Comparison of ENCODE assay signal across 1 cellular context in the genomic region with DNA sequence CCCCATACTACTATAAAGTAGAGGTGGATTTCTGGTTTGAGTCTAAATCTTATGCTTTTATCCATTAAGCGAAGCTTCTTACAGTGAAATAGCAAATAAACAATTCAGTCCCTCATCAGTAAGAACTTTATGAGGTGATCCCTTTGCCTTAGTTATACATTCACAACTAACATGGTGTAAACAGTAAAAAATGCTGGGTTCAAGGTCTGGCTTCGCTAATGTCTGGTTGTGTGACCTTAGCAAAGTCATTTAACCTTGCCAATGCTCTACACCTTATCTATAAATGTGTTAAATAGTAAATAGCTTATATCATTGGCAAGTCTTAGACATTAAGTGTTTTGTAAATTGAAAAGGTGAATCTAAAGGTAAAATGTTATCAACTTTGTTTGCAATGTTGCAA.
A peak's percentile ranks its signal among the peaks of the same experiment; 100 is the strongest.
TF ChIP-seq lines count a peak whose summit lies in the region.

No MANE protein-coding gene starts in this region.

TF ChIP-seq in HepG2, 621 proteins besides CTCF, POLR2A, EP300 and RAD21 (continued from another document and continues in another):
- TF ChIP-seq, protein P1, sequence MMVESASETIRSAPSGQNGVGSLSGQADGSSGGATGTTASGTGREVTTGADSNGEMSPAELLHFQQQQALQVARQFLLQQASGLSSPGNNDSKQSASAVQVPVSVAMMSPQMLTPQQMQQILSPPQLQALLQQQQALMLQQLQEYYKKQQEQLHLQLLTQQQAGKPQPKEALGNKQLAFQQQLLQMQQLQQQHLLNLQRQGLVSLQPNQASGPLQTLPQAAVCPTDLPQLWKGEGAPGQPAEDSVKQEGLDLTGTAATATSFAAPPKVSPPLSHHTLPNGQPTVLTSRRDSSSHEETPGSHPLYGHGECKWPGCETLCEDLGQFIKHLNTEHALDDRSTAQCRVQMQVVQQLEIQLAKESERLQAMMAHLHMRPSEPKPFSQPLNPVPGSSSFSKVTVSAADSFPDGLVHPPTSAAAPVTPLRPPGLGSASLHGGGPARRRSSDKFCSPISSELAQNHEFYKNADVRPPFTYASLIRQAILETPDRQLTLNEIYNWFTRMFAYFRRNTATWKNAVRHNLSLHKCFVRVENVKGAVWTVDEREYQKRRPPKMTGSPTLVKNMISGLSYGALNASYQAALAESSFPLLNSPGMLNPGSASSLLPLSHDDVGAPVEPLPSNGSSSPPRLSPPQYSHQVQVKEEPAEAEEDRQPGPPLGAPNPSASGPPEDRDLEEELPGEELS (CRISPR knock-in tag; IDR thresholded peaks at IDR 0.05), result peak; percentile 68; the same call in 1 of the 2 replicates
- peak; percentile 55; the same call in 1 of the 2 replicates for TF ChIP-seq MIXL1 (CRISPR knock-in tag; IDR thresholded peaks at IDR 0.05)
- peak; percentile 43 for TF ChIP-seq NCOA2 (CRISPR knock-in tag; IDR thresholded peaks at IDR 0.05)
- no peak for TF ChIP-seq MIER3 (CRISPR knock-in tag; IDR thresholded peaks at IDR 0.05; ENCODE audit: borderline replicate concordance)
- TF ChIP-seq ZNF136 (CRISPR knock-in tag; IDR thresholded peaks at IDR 0.05; ENCODE audit: low read depth), result no peak
- TF ChIP-seq, protein P2, sequence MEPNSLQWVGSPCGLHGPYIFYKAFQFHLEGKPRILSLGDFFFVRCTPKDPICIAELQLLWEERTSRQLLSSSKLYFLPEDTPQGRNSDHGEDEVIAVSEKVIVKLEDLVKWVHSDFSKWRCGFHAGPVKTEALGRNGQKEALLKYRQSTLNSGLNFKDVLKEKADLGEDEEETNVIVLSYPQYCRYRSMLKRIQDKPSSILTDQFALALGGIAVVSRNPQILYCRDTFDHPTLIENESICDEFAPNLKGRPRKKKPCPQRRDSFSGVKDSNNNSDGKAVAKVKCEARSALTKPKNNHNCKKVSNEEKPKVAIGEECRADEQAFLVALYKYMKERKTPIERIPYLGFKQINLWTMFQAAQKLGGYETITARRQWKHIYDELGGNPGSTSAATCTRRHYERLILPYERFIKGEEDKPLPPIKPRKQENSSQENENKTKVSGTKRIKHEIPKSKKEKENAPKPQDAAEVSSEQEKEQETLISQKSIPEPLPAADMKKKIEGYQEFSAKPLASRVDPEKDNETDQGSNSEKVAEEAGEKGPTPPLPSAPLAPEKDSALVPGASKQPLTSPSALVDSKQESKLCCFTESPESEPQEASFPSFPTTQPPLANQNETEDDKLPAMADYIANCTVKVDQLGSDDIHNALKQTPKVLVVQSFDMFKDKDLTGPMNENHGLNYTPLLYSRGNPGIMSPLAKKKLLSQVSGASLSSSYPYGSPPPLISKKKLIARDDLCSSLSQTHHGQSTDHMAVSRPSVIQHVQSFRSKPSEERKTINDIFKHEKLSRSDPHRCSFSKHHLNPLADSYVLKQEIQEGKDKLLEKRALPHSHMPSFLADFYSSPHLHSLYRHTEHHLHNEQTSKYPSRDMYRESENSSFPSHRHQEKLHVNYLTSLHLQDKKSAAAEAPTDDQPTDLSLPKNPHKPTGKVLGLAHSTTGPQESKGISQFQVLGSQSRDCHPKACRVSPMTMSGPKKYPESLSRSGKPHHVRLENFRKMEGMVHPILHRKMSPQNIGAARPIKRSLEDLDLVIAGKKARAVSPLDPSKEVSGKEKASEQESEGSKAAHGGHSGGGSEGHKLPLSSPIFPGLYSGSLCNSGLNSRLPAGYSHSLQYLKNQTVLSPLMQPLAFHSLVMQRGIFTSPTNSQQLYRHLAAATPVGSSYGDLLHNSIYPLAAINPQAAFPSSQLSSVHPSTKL (CRISPR knock-in tag; IDR thresholded peaks at IDR 0.05), result peak; percentile 75
- TF ChIP-seq, protein P3, sequence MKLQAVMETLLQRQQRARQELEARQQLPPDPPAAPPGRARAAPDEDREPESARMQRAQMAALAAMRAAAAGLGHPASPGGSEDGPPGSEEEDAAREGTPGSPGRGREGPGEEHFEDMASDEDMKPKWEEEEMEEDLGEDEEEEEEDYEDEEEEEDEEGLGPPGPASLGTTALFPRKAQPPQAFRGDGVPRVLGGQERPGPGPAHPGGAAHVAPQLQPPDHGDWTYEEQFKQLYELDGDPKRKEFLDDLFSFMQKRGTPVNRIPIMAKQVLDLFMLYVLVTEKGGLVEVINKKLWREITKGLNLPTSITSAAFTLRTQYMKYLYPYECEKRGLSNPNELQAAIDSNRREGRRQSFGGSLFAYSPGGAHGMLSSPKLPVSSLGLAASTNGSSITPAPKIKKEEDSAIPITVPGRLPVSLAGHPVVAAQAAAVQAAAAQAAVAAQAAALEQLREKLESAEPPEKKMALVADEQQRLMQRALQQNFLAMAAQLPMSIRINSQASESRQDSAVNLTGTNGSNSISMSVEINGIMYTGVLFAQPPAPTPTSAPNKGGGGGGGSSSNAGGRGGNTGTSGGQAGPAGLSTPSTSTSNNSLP (IDR thresholded peaks at IDR 0.05; ENCODE audit: low read depth, low read length), result 0 out of 2 replicates have a peak, but pooled peaks have one; percentile 12
- no peak for TF ChIP-seq AGO1 (IDR thresholded peaks at IDR 0.05; ENCODE audit: low read depth, low read length, poor library complexity, severe bottlenecking)
- peak; percentile 36; the same call in 1 of the 2 replicates for TF ChIP-seq HNF4A (CRISPR knock-in tag; IDR thresholded peaks at IDR 0.05)
- TF ChIP-seq, protein P4, sequence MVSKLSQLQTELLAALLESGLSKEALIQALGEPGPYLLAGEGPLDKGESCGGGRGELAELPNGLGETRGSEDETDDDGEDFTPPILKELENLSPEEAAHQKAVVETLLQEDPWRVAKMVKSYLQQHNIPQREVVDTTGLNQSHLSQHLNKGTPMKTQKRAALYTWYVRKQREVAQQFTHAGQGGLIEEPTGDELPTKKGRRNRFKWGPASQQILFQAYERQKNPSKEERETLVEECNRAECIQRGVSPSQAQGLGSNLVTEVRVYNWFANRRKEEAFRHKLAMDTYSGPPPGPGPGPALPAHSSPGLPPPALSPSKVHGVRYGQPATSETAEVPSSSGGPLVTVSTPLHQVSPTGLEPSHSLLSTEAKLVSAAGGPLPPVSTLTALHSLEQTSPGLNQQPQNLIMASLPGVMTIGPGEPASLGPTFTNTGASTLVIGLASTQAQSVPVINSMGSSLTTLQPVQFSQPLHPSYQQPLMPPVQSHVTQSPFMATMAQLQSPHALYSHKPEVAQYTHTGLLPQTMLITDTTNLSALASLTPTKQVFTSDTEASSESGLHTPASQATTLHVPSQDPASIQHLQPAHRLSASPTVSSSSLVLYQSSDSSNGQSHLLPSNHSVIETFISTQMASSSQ (IDR thresholded peaks at IDR 0.05; ENCODE audit: low read depth), result 0 out of 2 replicates have a peak, but pooled peaks have one; percentile 16
- TF ChIP-seq, protein P4 (CRISPR knock-in tag; IDR thresholded peaks at IDR 0.05; ENCODE audit: borderline replicate concordance), result 0 out of 2 replicates have a peak, but pooled peaks have one; percentile 23
- TF ChIP-seq FOXO1 (CRISPR knock-in tag; IDR thresholded peaks at IDR 0.05), result 0 out of 2 replicates have a peak, but pooled peaks have one; percentile 22
- peak; percentile 38; the same call in 1 of the 2 replicates for TF ChIP-seq SOX5 (CRISPR knock-in tag; IDR thresholded peaks at IDR 0.05; ENCODE audit: borderline replicate concordance)
- TF ChIP-seq ESRRA (CRISPR knock-in tag; IDR thresholded peaks at IDR 0.05; ENCODE audit: low read depth), result peak; percentile 82
- TF ChIP-seq TBX2 (CRISPR knock-in tag; IDR thresholded peaks at IDR 0.05; ENCODE audit: borderline replicate concordance), result peak; percentile 42; the same call in 1 of the 2 replicates
- no peak for TF ChIP-seq FIP1L1 (IDR thresholded peaks at IDR 0.05; ENCODE audit: borderline replicate concordance, insufficient read depth, low read depth, low read length)
- TF ChIP-seq BCL6 (CRISPR knock-in tag; IDR thresholded peaks at IDR 0.05), result peak; percentile 59
- TF ChIP-seq HMG20A (CRISPR knock-in tag; IDR thresholded peaks at IDR 0.05; ENCODE audit: borderline replicate concordance), result peak; percentile 46; the same call in 1 of the 2 replicates
- peak; percentile 77; the same call in 1 of the 2 replicates for TF ChIP-seq ZMYM3 (CRISPR knock-in tag; IDR thresholded peaks at IDR 0.05)
- no peak for TF ChIP-seq ZNF121 (CRISPR knock-in tag; IDR thresholded peaks at IDR 0.05)
- TF ChIP-seq ZNF549 (CRISPR knock-in tag; IDR thresholded peaks at IDR 0.05), result no peak
- TF ChIP-seq, protein P5, sequence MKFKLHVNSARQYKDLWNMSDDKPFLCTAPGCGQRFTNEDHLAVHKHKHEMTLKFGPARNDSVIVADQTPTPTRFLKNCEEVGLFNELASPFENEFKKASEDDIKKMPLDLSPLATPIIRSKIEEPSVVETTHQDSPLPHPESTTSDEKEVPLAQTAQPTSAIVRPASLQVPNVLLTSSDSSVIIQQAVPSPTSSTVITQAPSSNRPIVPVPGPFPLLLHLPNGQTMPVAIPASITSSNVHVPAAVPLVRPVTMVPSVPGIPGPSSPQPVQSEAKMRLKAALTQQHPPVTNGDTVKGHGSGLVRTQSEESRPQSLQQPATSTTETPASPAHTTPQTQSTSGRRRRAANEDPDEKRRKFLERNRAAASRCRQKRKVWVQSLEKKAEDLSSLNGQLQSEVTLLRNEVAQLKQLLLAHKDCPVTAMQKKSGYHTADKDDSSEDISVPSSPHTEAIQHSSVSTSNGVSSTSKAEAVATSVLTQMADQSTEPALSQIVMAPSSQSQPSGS (CRISPR knock-in tag; IDR thresholded peaks at IDR 0.05), result 0 out of 2 replicates have a peak, but pooled peaks have one; percentile 33
- 0 out of 2 replicates have a peak, but pooled peaks have one; percentile 37 for TF ChIP-seq NR2F2 (IDR thresholded peaks at IDR 0.05; ENCODE audit: borderline replicate concordance, low read depth)
- TF ChIP-seq RXRB (CRISPR knock-in tag; IDR thresholded peaks at IDR 0.05; ENCODE audit: borderline replicate concordance), result peak; percentile 39
- TF ChIP-seq NR2C2 (CRISPR knock-in tag; IDR thresholded peaks at IDR 0.05; ENCODE audit: borderline replicate concordance), result peak; percentile 36; the same call in 1 of the 2 replicates
- peak; percentile 81 for TF ChIP-seq RARA (CRISPR knock-in tag; IDR thresholded peaks at IDR 0.05)
- no peak for TF ChIP-seq JUNB (CRISPR knock-in tag; IDR thresholded peaks at IDR 0.05; ENCODE audit: borderline replicate concordance)
- TF ChIP-seq, protein P6, sequence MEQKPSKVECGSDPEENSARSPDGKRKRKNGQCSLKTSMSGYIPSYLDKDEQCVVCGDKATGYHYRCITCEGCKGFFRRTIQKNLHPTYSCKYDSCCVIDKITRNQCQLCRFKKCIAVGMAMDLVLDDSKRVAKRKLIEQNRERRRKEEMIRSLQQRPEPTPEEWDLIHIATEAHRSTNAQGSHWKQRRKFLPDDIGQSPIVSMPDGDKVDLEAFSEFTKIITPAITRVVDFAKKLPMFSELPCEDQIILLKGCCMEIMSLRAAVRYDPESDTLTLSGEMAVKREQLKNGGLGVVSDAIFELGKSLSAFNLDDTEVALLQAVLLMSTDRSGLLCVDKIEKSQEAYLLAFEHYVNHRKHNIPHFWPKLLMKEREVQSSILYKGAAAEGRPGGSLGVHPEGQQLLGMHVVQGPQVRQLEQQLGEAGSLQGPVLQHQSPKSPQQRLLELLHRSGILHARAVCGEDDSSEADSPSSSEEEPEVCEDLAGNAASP (CRISPR knock-in tag; IDR thresholded peaks at IDR 0.05; ENCODE audit: borderline replicate concordance), result peak; percentile 36; the same call in 1 of the 2 replicates
- TF ChIP-seq RCOR2 (CRISPR knock-in tag; IDR thresholded peaks at IDR 0.05), result peak; percentile 59; the same call in 1 of the 2 replicates
- peak; percentile 38; the same call in 1 of the 2 replicates for TF ChIP-seq ISL2 (CRISPR knock-in tag; IDR thresholded peaks at IDR 0.05)
- TF ChIP-seq NR2F6 (IDR thresholded peaks at IDR 0.05), result peak; percentile 60; the same call in 1 of the 2 replicates
- peak; percentile 79 for TF ChIP-seq NR2F6 (CRISPR knock-in tag; IDR thresholded peaks at IDR 0.05)
- 0 out of 4 replicates have a peak, but pooled peaks of 1 of the 2 experiments have one; percentile 18 for TF ChIP-seq NR2F1 (CRISPR knock-in tag; IDR thresholded peaks at IDR 0.05)
- no peak for TF ChIP-seq SOX13 (IDR thresholded peaks at IDR 0.05)
- TF ChIP-seq SOX13 (CRISPR knock-in tag; conservative IDR thresholded peaks at IDR 0.05 in 1 of 2, IDR thresholded peaks at IDR 0.05 in 1 of 2), result peak in 1 of 2 experiments; percentile 60; a peak in 1 of 4 replicates
- no peak for TF ChIP-seq REXO4 (CRISPR knock-in tag; IDR thresholded peaks at IDR 0.05; ENCODE audit: borderline replicate concordance)
- peak; percentile 37; the same call in 1 of the 2 replicates for TF ChIP-seq POGZ (CRISPR knock-in tag; IDR thresholded peaks at IDR 0.05)
- no peak for TF ChIP-seq CREB1 (IDR thresholded peaks at IDR 0.05)
- peak; percentile 31; the same call in 1 of the 2 replicates for TF ChIP-seq CREB1 (CRISPR knock-in tag; IDR thresholded peaks at IDR 0.05)
- TF ChIP-seq FOXP1 (IDR thresholded peaks at IDR 0.05), result no peak
- peak; percentile 51; the same call in 1 of the 2 replicates for TF ChIP-seq FOXP1 (CRISPR knock-in tag; IDR thresholded peaks at IDR 0.05)
- TF ChIP-seq YEATS4 (CRISPR knock-in tag; IDR thresholded peaks at IDR 0.05; ENCODE audit: borderline replicate concordance), result 0 out of 2 replicates have a peak, but pooled peaks have one; percentile 7
- peak; percentile 48; the same call in 1 of the 2 replicates for TF ChIP-seq MED1 (CRISPR knock-in tag; IDR thresholded peaks at IDR 0.05)
- TF ChIP-seq, protein P7, sequence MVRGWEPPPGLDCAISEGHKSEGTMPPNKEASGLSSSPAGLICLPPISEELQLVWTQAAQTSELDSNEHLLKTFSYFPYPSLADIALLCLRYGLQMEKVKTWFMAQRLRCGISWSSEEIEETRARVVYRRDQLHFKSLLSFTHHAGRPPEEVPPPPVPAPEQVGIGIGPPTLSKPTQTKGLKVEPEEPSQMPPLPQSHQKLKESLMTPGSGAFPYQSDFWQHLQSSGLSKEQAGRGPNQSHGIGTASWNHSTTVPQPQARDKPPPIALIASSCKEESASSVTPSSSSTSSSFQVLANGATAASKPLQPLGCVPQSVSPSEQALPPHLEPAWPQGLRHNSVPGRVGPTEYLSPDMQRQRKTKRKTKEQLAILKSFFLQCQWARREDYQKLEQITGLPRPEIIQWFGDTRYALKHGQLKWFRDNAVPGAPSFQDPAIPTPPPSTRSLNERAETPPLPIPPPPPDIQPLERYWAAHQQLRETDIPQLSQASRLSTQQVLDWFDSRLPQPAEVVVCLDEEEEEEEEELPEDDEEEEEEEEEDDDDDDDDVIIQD (CRISPR knock-in tag; IDR thresholded peaks at IDR 0.05; ENCODE audit: low read depth), result peak; percentile 41; the same call in 1 of the 2 replicates
- TF ChIP-seq ZNF749 (CRISPR knock-in tag; IDR thresholded peaks at IDR 0.05; ENCODE audit: borderline replicate concordance), result no peak
- peak; percentile 29; the same call in 1 of the 2 replicates for TF ChIP-seq GATAD2A (CRISPR knock-in tag; IDR thresholded peaks at IDR 0.05)
